Comparison of ENCODE assay signal across 8 cellular contexts in the genomic region with DNA sequence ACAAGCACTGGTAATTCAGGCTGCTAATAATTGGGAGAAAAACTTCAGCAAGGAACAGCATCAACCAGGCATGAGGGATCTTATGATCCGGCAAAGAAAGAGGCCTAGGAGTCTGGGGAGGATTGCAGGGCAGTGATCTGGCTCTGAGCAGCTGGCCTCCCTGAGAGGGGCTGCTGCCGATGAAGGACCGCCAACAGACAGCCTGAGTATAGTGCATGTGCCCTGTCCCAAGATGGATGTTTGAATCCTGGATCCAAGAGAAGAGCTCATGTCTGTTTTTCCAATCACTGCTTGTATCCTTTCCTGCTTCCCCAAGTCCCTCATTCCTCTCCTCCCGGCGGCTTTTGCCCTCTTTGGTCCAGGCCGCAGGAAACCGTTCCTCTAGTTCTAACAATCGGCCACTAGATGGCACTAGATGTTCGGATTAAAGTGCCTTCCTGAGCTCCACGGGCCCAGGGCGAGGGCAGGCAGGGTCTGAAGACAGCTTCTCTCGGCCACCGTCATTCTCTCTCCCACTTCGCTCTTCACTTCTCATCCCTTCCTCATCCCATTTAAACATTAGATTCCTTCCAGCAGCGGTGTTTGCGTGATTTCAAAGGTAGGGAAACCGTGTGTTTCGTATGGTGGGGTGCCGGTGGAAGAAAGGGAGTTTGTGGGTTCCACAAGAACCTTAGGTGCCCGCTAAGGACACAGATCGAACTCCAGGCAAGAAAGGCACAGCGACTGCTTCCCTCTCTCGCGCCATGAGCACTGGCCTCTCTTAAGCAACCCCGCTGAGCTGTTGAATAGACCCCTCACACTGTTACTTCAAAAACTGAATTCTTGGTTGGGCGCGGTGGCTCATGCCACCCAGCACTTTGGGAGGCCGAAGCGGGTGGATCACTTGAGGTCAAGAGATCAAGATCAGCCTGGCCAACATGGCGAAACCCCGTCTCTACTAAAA.
DNase-seq lines count a peak whose midpoint lies in the region; ATAC-seq, FAIRE-seq and TF ChIP-seq lines count a peak whose summit lies in the region.

No MANE protein-coding gene starts in this region.

- H3K4me1 ChIP-seq in iPS DF 6.9 (ENCODE audit: control insufficient read depth, insufficient read depth, low read length), result no peaks in the 10 kb centered on the region
- no peaks in the 10 kb centered on the region for H3K4me1 ChIP-seq in small intestine (ENCODE audit: control insufficient read depth in 2 of 2, insufficient read depth in 1 of 2, low read depth in 1 of 2, low read length in 1 of 2)

- no peaks in the 10 kb centered on the region for H3K36me3 ChIP-seq in iPS DF 6.9 (ENCODE audit: control insufficient read depth, insufficient read depth, low read length)
- H3K36me3 ChIP-seq in small intestine (ENCODE audit: control insufficient read depth in 2 of 2, insufficient read depth in 2 of 2, low read length in 2 of 2), result no peaks in the 10 kb centered on the region

- no peak for FAIRE-seq in small intestine (lab: Jason Lieb, UNC)

- no peaks in the 10 kb centered on the region for H3K9me3 ChIP-seq in iPS DF 6.9 (ENCODE audit: control insufficient read depth, insufficient read depth, low read length)
- no peaks in the 10 kb centered on the region for H3K9me3 ChIP-seq in small intestine (ENCODE audit: control insufficient read depth, low read depth)

- H3K4me1 Mint-ChIP-seq in HFFc6 (ENCODE audit: low read depth), result no peaks in the 10 kb centered on the region

- H3K9me3 Mint-ChIP-seq in HFFc6, result no peaks in the 10 kb centered on the region

- ATAC-seq in SK-N-SH treated with all-trans-retinoic acid at 6 μM for 48 hours, result peak; percentile 100

- TF ChIP-seq CTCF in HFFc6 (IDR thresholded peaks at IDR 0.05) (peak; percentile 89), astrocyte of the cerebellum (IDR thresholded peaks at IDR 0.05; ENCODE audit: low read depth, low read length, missing control alignments) (peak; percentile 71)

- in situ Hi-C loops in astrocyte of the cerebellum (cut with HindIII; ENCODE audit: low sequenced_read_pairs), result no loop called here

- H3K27ac Mint-ChIP-seq in HFFc6, result no peak overlapping the region

- H3K27me3 Mint-ChIP-seq in HFFc6 (ENCODE audit: insufficient read depth), result peaks cover 2% of the 10 kb centered on the region; the same call in 1 of the 2 replicates

- H3K36me3 Mint-ChIP-seq in HFFc6 (ENCODE audit: low read depth), result no peaks in the 10 kb centered on the region

- no CpG with 5 or more reads among the region's 31 CpGs for WGBS in iPS DF 6.9 (ENCODE audit: insufficient coverage, insufficient read length)
- WGBS in small intestine, 3 donors, result 47 to 50% (median 49%) methylated on average over 31 of the region's 31 CpGs

- H3K4me3 Mint-ChIP-seq in HFFc6, result peak overlapping the region; percentile 62

- peak; percentile 56 for DNase-seq in SIG-M5 treated with dmso at 0.1 percent for 504 hours (lab: John Stamatoyannopoulos, UW; ENCODE audit: unreplicated experiment)
- no peak for DNase-seq in SIG-M5 (lab: John Stamatoyannopoulos, UW)
- peak; percentile 46 for DNase-seq in HFFc6
- DNase-seq in NAMALWA (ENCODE audit: low spot score), result peak; percentile 86
- DNase-seq in astrocyte of the cerebellum (ENCODE audit: low read depth), result peak; percentile 45
- peak; percentile 88 for DNase-seq in iPS DF 6.9 (ENCODE audit: low read depth, low spot score)
- peak; percentile 77 for DNase-seq in small intestine

- no peaks in the 10 kb centered on the region for H3K27me3 ChIP-seq in iPS DF 6.9 (ENCODE audit: control insufficient read depth, insufficient read depth, low read length)
- no peaks in the 10 kb centered on the region for H3K27me3 ChIP-seq in small intestine (ENCODE audit: control insufficient read depth in 2 of 2, insufficient read depth in 2 of 2, low read length in 2 of 2)

- H3K27ac ChIP-seq in iPS DF 6.9 (ENCODE audit: low read length) (no peak overlapping the region), small intestine (ENCODE audit: low read depth in 1 of 2, low read length in 1 of 2) (no peak overlapping the region)

- H3K4me3 ChIP-seq in astrocyte of the cerebellum (ENCODE audit: low read depth, low read length) (no peak overlapping the region), iPS DF 6.9 (ENCODE audit: low read length) (no peak overlapping the region), small intestine (ENCODE audit: low read depth in 1 of 2, low read length in 2 of 2) (no peak overlapping the region)

TF ChIP-seq in SK-N-SH treated with all-trans-retinoic acid at 6 μM for 48 hours, 23 proteins besides CTCF, POLR2A, EP300 and RAD21:
- TF ChIP-seq ZFP30 (CRISPR knock-in tag; IDR thresholded peaks at IDR 0.05) (no peak), TOX (CRISPR knock-in tag; IDR thresholded peaks at IDR 0.05; ENCODE audit: borderline replicate concordance) (no peak), ZNF8 (CRISPR knock-in tag; IDR thresholded peaks at IDR 0.05) (no peak), CSDC2 (CRISPR knock-in tag; IDR thresholded peaks at IDR 0.05) (no peak), SNAI2 (CRISPR knock-in tag; IDR thresholded peaks at IDR 0.05) (no peak), TCF4 (CRISPR knock-in tag; IDR thresholded peaks at IDR 0.05; ENCODE audit: borderline replicate concordance) (no peak), OSR1 (CRISPR knock-in tag; IDR thresholded peaks at IDR 0.05) (no peak), PPARA (CRISPR knock-in tag; IDR thresholded peaks at IDR 0.05; ENCODE audit: borderline replicate concordance) (no peak)
- TF ChIP-seq, protein P1, sequence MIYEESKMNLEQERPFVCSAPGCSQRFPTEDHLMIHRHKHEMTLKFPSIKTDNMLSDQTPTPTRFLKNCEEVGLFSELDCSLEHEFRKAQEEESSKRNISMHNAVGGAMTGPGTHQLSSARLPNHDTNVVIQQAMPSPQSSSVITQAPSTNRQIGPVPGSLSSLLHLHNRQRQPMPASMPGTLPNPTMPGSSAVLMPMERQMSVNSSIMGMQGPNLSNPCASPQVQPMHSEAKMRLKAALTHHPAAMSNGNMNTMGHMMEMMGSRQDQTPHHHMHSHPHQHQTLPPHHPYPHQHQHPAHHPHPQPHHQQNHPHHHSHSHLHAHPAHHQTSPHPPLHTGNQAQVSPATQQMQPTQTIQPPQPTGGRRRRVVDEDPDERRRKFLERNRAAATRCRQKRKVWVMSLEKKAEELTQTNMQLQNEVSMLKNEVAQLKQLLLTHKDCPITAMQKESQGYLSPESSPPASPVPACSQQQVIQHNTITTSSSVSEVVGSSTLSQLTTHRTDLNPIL (CRISPR knock-in tag; IDR thresholded peaks at IDR 0.05; ENCODE audit: low read depth), result no peak
